Comparison of ENCODE assay signal across 18 cellular contexts in the genomic region with DNA sequence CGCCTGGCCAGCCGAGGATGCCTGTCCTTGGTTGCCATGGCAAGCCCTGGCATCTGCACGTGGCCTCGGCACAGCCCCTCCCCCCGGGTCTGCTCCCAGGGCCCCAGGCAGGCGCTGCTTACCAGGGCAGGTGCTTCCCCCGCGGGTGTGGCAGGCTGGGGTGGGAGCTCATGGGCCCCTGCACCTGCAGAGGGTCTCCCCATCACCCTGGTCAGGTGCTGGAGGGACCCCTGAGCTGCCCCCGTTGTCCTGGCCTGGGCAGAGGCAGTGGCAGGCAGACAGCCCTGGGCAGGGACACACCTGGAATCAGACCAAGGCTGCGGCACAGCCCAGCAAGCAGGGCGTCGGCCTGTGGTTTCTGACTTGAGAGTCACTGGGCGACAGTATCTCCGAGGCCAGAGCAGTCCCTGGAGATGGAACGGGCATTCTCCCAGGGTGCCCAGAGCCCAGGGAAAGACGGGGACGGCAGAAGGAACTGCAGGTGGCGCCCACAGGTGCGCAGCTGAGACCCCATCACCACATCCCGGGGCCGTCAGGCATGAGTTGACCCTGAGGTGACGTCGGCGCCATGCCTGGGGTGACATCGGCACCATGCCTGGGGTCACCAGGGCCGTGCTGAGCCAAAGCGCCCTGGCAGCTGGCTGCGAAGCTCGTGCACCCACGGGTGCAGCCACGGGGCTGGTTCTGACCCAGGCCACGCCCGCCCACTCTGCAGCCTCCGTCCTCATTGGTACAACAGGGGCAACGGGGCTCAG.
DNase-seq lines count a peak whose midpoint lies in the region; ATAC-seq and TF ChIP-seq lines count a peak whose summit lies in the region.
"Had no signal": no experiment of that assay in that cellular context is flagged by ENCODE, and none has a peak within 500 bp of the region (broad histone marks: within the 10 kb centered on the region; RNA-seq: fewer than 3 reads in every experiment).

No MANE protein-coding gene starts in this region.

- peaks cover 100% of the 10 kb centered on the region for H3K4me1 ChIP-seq in BLaER1

- peak overlapping the region; percentile 84 for H3K27ac ChIP-seq in BLaER1
- H3K27ac ChIP-seq: brain microvascular endothelial cell, dorsolateral prefrontal cortex had no signal

- no peak for ATAC-seq in GM18907 (IDR thresholded peaks at IDR 0.05; ENCODE audit: unreplicated experiment)
- ATAC-seq: activated CD4-positive, alpha-beta T cell treated with anti-CD3 and anti-CD28 coated beads for 36 hours had no signal

- no peaks in the 10 kb centered on the region for H4K20me1 ChIP-seq in BLaER1

- no peak for TF ChIP-seq CTCF in GM10266 (IDR thresholded peaks at IDR 0.05; ENCODE audit: control insufficient read depth, insufficient read depth, low read depth, missing control alignments)

- H3K9ac ChIP-seq in BLaER1: peak overlapping the region; percentile 47; the same call in 1 of the 2 replicates

- H3K36me3 ChIP-seq in BLaER1: peaks cover 13% of the 10 kb centered on the region
- H3K36me3 ChIP-seq: brain microvascular endothelial cell had no signal

- H3K9me3 ChIP-seq in BLaER1: peaks cover 32% of the 10 kb centered on the region

- DNase-seq in COR-L47 (lab: John Stamatoyannopoulos, UW) (peak; percentile 80), NCI-H2171 treated with DMSO at 0.1 percent for 48 hours (lab: John Stamatoyannopoulos, UW) (peak; percentile 46), kidney tubule cell (ENCODE audit: low spot score) (peak; percentile 14), GM10266 (ENCODE audit: extremely low spot score) (no peak), ecto neural progenitor cell (ENCODE audit: low spot score) (no peak)
- no peak for DNase-seq in stimulated activated CD4-positive, alpha-beta T cell treated with anti-CD3 and anti-CD28 coated beads, Interleukin-4, amount 100 ng/mL, for 4 hours
- DNase-seq: activated CD4-positive, alpha-beta T cell treated with anti-CD3 and anti-CD28 coated beads for 36 hours; activated CD8-positive, alpha-beta memory T cell treated with anti-CD3 and anti-CD28 coated beads, Interleukin-2, amount 50 U/mL, for 48 hours; activated naive CD4-positive, alpha-beta T cell treated with anti-CD3 and anti-CD28 coated beads, Interleukin-2, amount 10 ng/mL, durations not matched to agents 7 days and 5 days; brain microvascular endothelial cell; dorsolateral prefrontal cortex; GOT3; mesenchymal stem cell; nucleus accumbens; T-helper 2 cell; trophoblast cell had no signal

- no peak overlapping the region for H3K4me3 ChIP-seq in BLaER1
- H3K4me3 ChIP-seq: dorsolateral prefrontal cortex had no signal

- H3K4me2 ChIP-seq in BLaER1: peak overlapping the region; percentile 96

- H3K27me3 ChIP-seq in BLaER1: no peaks in the 10 kb centered on the region

Comparison
In these comparisons a context has a peak if more than half of its experiments do, and no peak if none do; other contexts are left out.
1. DNase-seq: peak in COR-L47 (single experiment), NCI-H2171 treated with DMSO at 0.1 percent for 48 hours (single experiment) and kidney tubule cell (single experiment); none in GM10266 (single experiment), ecto neural progenitor cell (single experiment) and stimulated activated CD4-positive, alpha-beta T cell treated with anti-CD3 and anti-CD28 coated beads, Interleukin-4, amount 100 ng/mL, for 4 hours (0 of 2).